Comparison of ENCODE assay signal across 12 cellular contexts in genomic region chr9:134589748-134590147, GRCh38. TPM values are rescaled to one million over a fixed set of nuclear protein-coding genes. Genes with fewer than 3 reads are reported as not detected.
DNase-seq lines count a peak whose midpoint lies in the region; ATAC-seq and TF ChIP-seq lines count a peak whose summit lies in the region.
"Had no signal": no experiment of that assay in that cellular context is flagged by ENCODE, and none has a peak within 500 bp of the region (broad histone marks: within the 10 kb centered on the region; RNA-seq: fewer than 3 reads in every experiment).

No MANE protein-coding gene starts in this region.

- 0 out of 3 replicates have a peak, but pooled peaks have one; percentile 8 for TF ChIP-seq CTCF in H9 (conservative IDR thresholded peaks at IDR 0.05)
- no peak for TF ChIP-seq CTCF in osteoblast (IDR thresholded peaks at IDR 0.05; ENCODE audit: extremely low read depth, low read depth, low read length)

- H3T11ph ChIP-seq in H9 (ENCODE audit: low read length) = no peak overlapping the region

- no peak overlapping the region for H3K23ac ChIP-seq in H9 (ENCODE audit: insufficient read length, low read depth, low read length)

- H2BK5ac ChIP-seq in H9 (ENCODE audit: insufficient read length, low read length) = no peak overlapping the region

- H3K27ac ChIP-seq in H9 (ENCODE audit: insufficient read length, low read depth, low read length) = no peak overlapping the region
- no peak overlapping the region for H3K27ac ChIP-seq in osteoblast (ENCODE audit: low read depth, low read length)
- H3K27ac ChIP-seq: Peyer's patch had no signal

- H3K4ac ChIP-seq in H9 (ENCODE audit: low read depth, low read length) = no peak overlapping the region

- H3K56ac ChIP-seq in H9 (ENCODE audit: insufficient read length, low read depth, low read length) = no peak overlapping the region

- no peaks in the 10 kb centered on the region for H3K9me3 Mint-ChIP-seq in H9

- no CpG with 5 or more reads among the region's 7 CpGs for WGBS in H9 (ENCODE audit: extremely low coverage, insufficient read length, low lambda C conversion rate)

- no peak overlapping the region for H4K91ac ChIP-seq in H9 (ENCODE audit: insufficient read length, low read depth, low read length)

- H3K27me3 ChIP-seq in H9 (ENCODE audit: insufficient read depth, low read length) (no peaks in the 10 kb centered on the region), osteoblast (ENCODE audit: insufficient read depth, low read length) (no peaks in the 10 kb centered on the region)
- H3K27me3 ChIP-seq: Peyer's patch had no signal

- peaks cover 5 to 14% of the 10 kb centered on the region in 2 experiments for H3K4me1 Mint-ChIP-seq in H9
- H3K4me1 Mint-ChIP-seq: IgD-negative memory B cell had no signal

- H3K9ac ChIP-seq in H9 (ENCODE audit: extremely low read depth, insufficient read length, low read length) = no peak overlapping the region

- H2AFZ ChIP-seq in H9 (ENCODE audit: low read length) (no peak overlapping the region), osteoblast (ENCODE audit: low read length) (no peak overlapping the region)

- no peak overlapping the region for H2BK15ac ChIP-seq in H9 (ENCODE audit: low read depth, low read length)

- H2BK20ac ChIP-seq in H9 (ENCODE audit: low read depth, low read length, poor library complexity, severe bottlenecking) = no peak overlapping the region

- intact Hi-C loops in posterior vena cava (cut with DNase I) = no loop called here

- no peak overlapping the region for H3K18ac ChIP-seq in H9 (ENCODE audit: insufficient read length, low read depth, low read length)

- peak; percentile 7 for DNase-seq in D341Med (ENCODE audit: low spot score)
- DNase-seq in H9 = peak; percentile 32
- peak; percentile 56 for DNase-seq in iPS-NIHi7 (ENCODE audit: extremely low spot score)
- peak; percentile 71 for DNase-seq in osteoblast (ENCODE audit: insufficient read length, low spot score, missing footprints)
- no peak for DNase-seq in nucleus accumbens (lab: John Stamatoyannopoulos, UW)
- DNase-seq in posterior vena cava (ENCODE audit: low spot score) = no peak
- DNase-seq: NCI-H1417 treated with DMSO at 0.1 percent for 48 hours, NCI-H2081, NCI-H510A treated with DMSO at 0.1 percent for 48 hours had no signal

- H3K79me2 ChIP-seq in H9 (ENCODE audit: insufficient read depth, low read length) (no peaks in the 10 kb centered on the region), osteoblast (ENCODE audit: insufficient read depth, low read length) (no peaks in the 10 kb centered on the region)

- H4K5ac ChIP-seq in H9 (ENCODE audit: insufficient read length, low read depth, low read length) = no peak overlapping the region

- no peak overlapping the region for H2BK12ac ChIP-seq in H9 (ENCODE audit: insufficient read length, low read depth, low read length)

- H3K4me2 ChIP-seq in H9 (ENCODE audit: insufficient read depth, insufficient read length, low read length) (no peak overlapping the region), osteoblast (ENCODE audit: insufficient read depth, low read length) (no peak overlapping the region)

- H3K4me3 ChIP-seq in osteoblast (ENCODE audit: insufficient read depth, low read length) = no peak overlapping the region
- H3K4me3 ChIP-seq: Peyer's patch had no signal

- no peaks in the 10 kb centered on the region for H3K9me3 ChIP-seq in H9 (ENCODE audit: control insufficient read depth, low read depth, low read length)
- no peaks in the 10 kb centered on the region for H3K9me3 ChIP-seq in osteoblast (ENCODE audit: low read depth, low read length)
- H3K9me3 ChIP-seq: Peyer's patch had no signal

- no peak overlapping the region for H2BK120ac ChIP-seq in H9 (ENCODE audit: low read depth, low read length, poor library complexity, severe bottlenecking)

- no peaks in the 10 kb centered on the region for H3K79me1 ChIP-seq in H9 (ENCODE audit: insufficient read depth, low read depth, low read length, poor library complexity, severe bottlenecking)

- no peak for ATAC-seq in GM18520 (IDR thresholded peaks at IDR 0.05; ENCODE audit: unreplicated experiment)

- H4K20me1 ChIP-seq in H9 (ENCODE audit: control insufficient read depth, insufficient read depth, insufficient read length) (no peaks in the 10 kb centered on the region), osteoblast (ENCODE audit: insufficient read depth, low read length) (no peaks in the 10 kb centered on the region)

- no peak overlapping the region for H4K8ac ChIP-seq in H9 (replicated peaks; ENCODE audit: insufficient read length, low read depth, low read length)

- H3K14ac ChIP-seq in H9 (ENCODE audit: insufficient read depth, low read length) = no peak overlapping the region

- no peaks in the 10 kb centered on the region for H3K23me2 ChIP-seq in H9 (ENCODE audit: insufficient read length, low read depth, low read length, poor library complexity, severe bottlenecking)

- no peak overlapping the region for H3K4me3 Mint-ChIP-seq in H9
- H3K4me3 Mint-ChIP-seq: IgD-negative memory B cell had no signal

- H3K27ac Mint-ChIP-seq in H9 = no peak overlapping the region; a peak in 1 of 7 replicates
- H3K27ac Mint-ChIP-seq: IgD-negative memory B cell had no signal

- H2AK5ac ChIP-seq in H9 (ENCODE audit: insufficient read length, low read length) = no peak overlapping the region

- no peaks in the 10 kb centered on the region; a peak in 1 of 7 replicates for H3K36me3 Mint-ChIP-seq in H9 (ENCODE audit: insufficient read depth in 1 of 3, low read depth in 3 of 3)
- H3K36me3 Mint-ChIP-seq: IgD-negative memory B cell had no signal

- no peaks in the 10 kb centered on the region for H3K4me1 ChIP-seq in H9 (ENCODE audit: insufficient read depth, low read length)
- peaks cover 41% of the 10 kb centered on the region for H3K4me1 ChIP-seq in osteoblast (ENCODE audit: insufficient read depth, low read length)
- H3K4me1 ChIP-seq: Peyer's patch had no signal

- peaks cover 2% of the 10 kb centered on the region; the same call in 1 of the 2 replicates for H3K27me3 Mint-ChIP-seq in H9 (ENCODE audit: low read depth)

- no peaks in the 10 kb centered on the region for H3K36me3 ChIP-seq in osteoblast (ENCODE audit: insufficient read depth, low read length)
- H3K36me3 ChIP-seq: Peyer's patch had no signal

RNA-seq across cellular contexts. Expression of gene COL5A1, which starts 51.9 kb away (rescaled TPM):
- 8.6 and 9.5 TPM in 2 replicates for total RNA-seq in H9 (2021)
- total RNA-seq in osteoblast = 571 and 801 TPM in 2 replicates
- 100 to 1,000 TPM in 1 of 2 donors, 10 to 100 TPM in 1; 71.1 to 196 TPM for total RNA-seq in posterior vena cava

Comparison
In these comparisons a context has a peak if more than half of its experiments do, and no peak if none do; other contexts are left out.
1. DNase-seq: peak in D341Med (single experiment), H9 (single experiment), iPS-NIHi7 (single experiment) and osteoblast (single experiment); none in nucleus accumbens (0 of 56) and posterior vena cava (single experiment).